8 cellular contexts compared by ENCODE assay signal in the genomic region with DNA sequence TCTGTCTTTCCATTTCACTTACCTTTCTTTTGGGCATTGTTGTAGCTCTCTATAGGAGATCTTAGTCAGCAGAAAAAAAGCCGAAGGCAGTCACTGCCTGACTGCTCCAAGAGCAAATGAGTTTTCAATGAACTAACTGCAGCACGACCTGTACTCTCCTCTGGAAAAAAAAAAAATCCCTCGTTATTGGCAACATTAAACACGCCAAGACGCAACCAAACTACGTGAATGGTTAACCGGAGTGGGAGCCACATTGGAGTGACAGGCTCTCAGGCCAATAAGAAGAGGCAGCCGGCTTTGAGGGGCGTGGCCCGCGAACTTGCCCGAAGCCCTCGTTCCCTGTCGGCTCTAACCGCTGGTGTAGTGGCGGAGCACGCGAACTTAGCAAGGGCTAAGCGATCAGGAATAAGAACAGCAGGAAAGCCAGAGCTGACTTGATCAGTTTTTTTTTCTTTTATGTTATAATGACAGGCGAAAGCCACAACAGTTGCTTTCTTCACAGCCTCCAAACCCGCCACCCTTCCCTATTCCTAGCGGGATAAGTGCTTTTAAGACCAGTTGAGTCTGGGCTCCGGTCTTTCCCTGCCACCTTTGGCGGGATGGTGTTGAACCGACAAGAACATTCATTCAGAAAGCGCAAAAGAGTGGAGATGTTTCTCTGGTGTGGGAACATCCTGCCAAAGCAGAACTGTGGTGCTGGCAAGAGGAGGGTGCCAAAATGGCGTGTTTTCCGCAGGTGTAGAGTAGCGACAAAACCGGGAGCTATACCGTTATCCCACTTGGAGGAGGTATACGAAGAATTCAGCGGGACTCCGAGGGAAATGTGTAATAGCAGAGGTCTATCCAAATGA.
DNase-seq lines count a peak whose midpoint lies in the region; ATAC-seq and TF ChIP-seq lines count a peak whose summit lies in the region.

No MANE protein-coding gene starts in this region.

- H3K27ac ChIP-seq in OCI-LY1 (ENCODE audit: low read depth, low read length, poor library complexity, severe bottlenecking) = no peak overlapping the region

- DNase-seq in C1 segment of cervical spinal cord (lab: John Stamatoyannopoulos, UW) = peak in 13 of 14 donors; percentile 7 to 82 (median 57)
- peak; percentile 78 for DNase-seq in activated T-cell treated with anti-CD3 and anti-CD28 coated beads for 24 hours (ENCODE audit: low read depth)
- DNase-seq in epithelial cell of proximal tubule (ENCODE audit: low read depth) = peak; percentile 62
- DNase-seq in stimulated activated CD8-positive, alpha-beta memory T cell treated with anti-CD3 and anti-CD28 coated beads, Interleukin-2, amount 100 ng/mL, for 1 hour (ENCODE audit: low read depth in 2 of 2) = peak; percentile 67 to 72

- peak overlapping the region; percentile 95 for H2AFZ ChIP-seq in OCI-LY1 (ENCODE audit: low read length)

- H3K9me2 ChIP-seq in OCI-LY1 (ENCODE audit: low read depth, low read length) = no peaks in the 10 kb centered on the region

- peak overlapping the region; percentile 72 for H3K9ac ChIP-seq in OCI-LY1 (ENCODE audit: low read length)

- H3K4me3 ChIP-seq in OCI-LY1 (ENCODE audit: low read depth, low read length, poor library complexity, severe bottlenecking) (peak overlapping the region; percentile 68), epithelial cell of proximal tubule (ENCODE audit: low read depth, low read length) (peak overlapping the region; percentile 79), mononuclear cell (ENCODE audit: low read length) (peak overlapping the region; percentile 64)

- H3K4me2 ChIP-seq in OCI-LY1 (ENCODE audit: low read length) = peak overlapping the region; percentile 95

- TF ChIP-seq CTCF in OCI-LY1 (IDR thresholded peaks at IDR 0.05; ENCODE audit: low read length) (no peak), epithelial cell of proximal tubule (conservative IDR thresholded peaks at IDR 0.05; ENCODE audit: low read depth, low read length) (no peak)

- H3K27me3 ChIP-seq in OCI-LY1 (ENCODE audit: insufficient read depth, low read length) = no peaks in the 10 kb centered on the region
- H3K27me3 ChIP-seq in mononuclear cell (ENCODE audit: insufficient read depth, low read length) = peaks cover 7% of the 10 kb centered on the region

- peak; percentile 92 for ATAC-seq in GM19372 (IDR thresholded peaks at IDR 0.05; ENCODE audit: low read depth, unreplicated experiment)
- peak; percentile 93 for ATAC-seq in HG03520 (IDR thresholded peaks at IDR 0.05; ENCODE audit: unreplicated experiment)

- peaks cover 22% of the 10 kb centered on the region for H3K4me1 ChIP-seq in OCI-LY1 (ENCODE audit: insufficient read depth, low read length, severe bottlenecking)
- H3K4me1 ChIP-seq in mononuclear cell (ENCODE audit: insufficient read depth, low read length) = peaks cover 11% of the 10 kb centered on the region

- H3K9me3 ChIP-seq in OCI-LY1 (ENCODE audit: low read length) (no peaks in the 10 kb centered on the region), mononuclear cell (ENCODE audit: low read depth, low read length) (no peaks in the 10 kb centered on the region)

- no peaks in the 10 kb centered on the region for H3K36me3 ChIP-seq in OCI-LY1 (ENCODE audit: insufficient read depth, low read length)

- H3F3A ChIP-seq in OCI-LY1 (ENCODE audit: insufficient read depth, low read length) = no peaks in the 10 kb centered on the region

- no peaks in the 10 kb centered on the region for H3K79me2 ChIP-seq in OCI-LY1 (ENCODE audit: insufficient read depth, low read length)

- H4K20me1 ChIP-seq in OCI-LY1 (ENCODE audit: insufficient read depth, low read length) = no peaks in the 10 kb centered on the region
